In genomic region chr3:187610926-187611545, GRCh38 we compare ENCODE assay signal across 23 cellular contexts. TPM values are rescaled to one million over a fixed set of nuclear protein-coding genes. Genes with fewer than 3 reads are reported as not detected.
DNase-seq lines count a peak whose midpoint lies in the region; ATAC-seq, FAIRE-seq and TF ChIP-seq lines count a peak whose summit lies in the region.
"Had no signal": no experiment of that assay in that cellular context is flagged by ENCODE, and none has a peak within 500 bp of the region (broad histone marks: within the 10 kb centered on the region; RNA-seq: fewer than 3 reads in every experiment).

No MANE protein-coding gene starts in this region.

- TF ChIP-seq CTCF in astrocyte (IDR thresholded peaks at IDR 0.05; ENCODE audit: insufficient read depth, low read depth, low read length) (no peak), hepatocyte (IDR thresholded peaks at IDR 0.05; ENCODE audit: poor library complexity) (no peak), progenitor cell of endocrine pancreas (IDR thresholded peaks at IDR 0.05; ENCODE audit: unreplicated experiment) (no peak)

- no peak for ATAC-seq in GM18858 (IDR thresholded peaks at IDR 0.05; ENCODE audit: unreplicated experiment)
- ATAC-seq: psoas muscle; stimulated activated effector memory CD8-positive, alpha-beta T cell treated with anti-CD3 and anti-CD28 coated beads, Interleukin-12 subunit alpha, Interleukin-12 subunit beta, amount 100 ng/mL, for 72 hours had no signal

- in situ Hi-C loops in Caki2 (cut with HindIII; ENCODE audit: low pct_unique_long_range_greater_than_20kb, low sequenced_read_pairs) = no loop called here

- peak; percentile 37 for DNase-seq in Caki2 (ENCODE audit: low read depth)
- DNase-seq in astrocyte (ENCODE audit: low read depth) = peak; percentile 37
- DNase-seq in hepatocyte (ENCODE audit: low spot score) = no peak
- no peak for DNase-seq in progenitor cell of endocrine pancreas (ENCODE audit: low spot score, unreplicated experiment)
- no peak for DNase-seq in stimulated activated CD8-positive, alpha-beta memory T cell treated with anti-CD3 and anti-CD28 coated beads, Interleukin-4, amount 100 ng/mL, for 48 hours
- DNase-seq in activated naive CD4-positive, alpha-beta T cell treated with anti-CD3 and anti-CD28 coated beads for 36 hours = no peak
- DNase-seq: activated CD4-positive, alpha-beta T cell treated with anti-CD3 and anti-CD28 coated beads, Interleukin-2, amount 50 U/mL, for 1 hour; activated gamma-delta T cell treated with Interleukin-2 at 50 U/mL for 16 hours; amygdala; COR-L47; cortex of kidney; NCI-H1048; NCI-H2081 treated with DMSO at 0.1 percent for 48 hours; NCI-H524 treated with DMSO at 0.1 percent for 48 hours; psoas muscle; Right ventricle myocardium superior had no signal

- H3K27me3 ChIP-seq in astrocyte (ENCODE audit: insufficient read depth, low read length) = no peaks in the 10 kb centered on the region
- H3K27me3 ChIP-seq in hepatocyte = no peaks in the 10 kb centered on the region
- H3K27me3 ChIP-seq: tibial nerve had no signal

- H3K79me2 ChIP-seq in astrocyte (ENCODE audit: insufficient read depth, low read length) (no peaks in the 10 kb centered on the region), hepatocyte (no peaks in the 10 kb centered on the region)

- H4K20me1 ChIP-seq in astrocyte (ENCODE audit: insufficient read depth, low read length) (no peaks in the 10 kb centered on the region), hepatocyte (ENCODE audit: insufficient read depth, poor library complexity, severe bottlenecking) (no peaks in the 10 kb centered on the region)

- H3K36me3 ChIP-seq in astrocyte (ENCODE audit: insufficient read depth, low read length) (no peaks in the 10 kb centered on the region), hepatocyte (replicated peaks; ENCODE audit: insufficient read depth, low read depth) (no peaks in the 10 kb centered on the region)
- H3K36me3 ChIP-seq: tibial nerve had no signal

- H3K4me2 ChIP-seq in astrocyte (ENCODE audit: low read length) (no peak overlapping the region), hepatocyte (no peak overlapping the region)

- H3K9me3 Mint-ChIP-seq in astrocyte (ENCODE audit: unreplicated experiment) (peaks cover 3% of the 10 kb centered on the region), progenitor cell of endocrine pancreas (ENCODE audit: low read depth) (peaks cover 11% of the 10 kb centered on the region)
- no peaks in the 10 kb centered on the region for H3K9me3 Mint-ChIP-seq in activated naive CD4-positive, alpha-beta T cell treated with anti-CD3 and anti-CD28 coated beads for 36 hours
- H3K9me3 Mint-ChIP-seq: neural crest cell; stimulated activated effector memory CD8-positive, alpha-beta T cell treated with anti-CD3 and anti-CD28 coated beads, Interleukin-12 subunit alpha, Interleukin-12 subunit beta, amount 100 ng/mL, for 72 hours had no signal

- peak overlapping the region; percentile 0 for H3K27ac Mint-ChIP-seq in astrocyte (ENCODE audit: unreplicated experiment)
- no peak overlapping the region for H3K27ac Mint-ChIP-seq in progenitor cell of endocrine pancreas
- no peak overlapping the region for H3K27ac Mint-ChIP-seq in activated naive CD4-positive, alpha-beta T cell treated with anti-CD3 and anti-CD28 coated beads for 36 hours
- H3K27ac Mint-ChIP-seq: memory B cell; stimulated activated effector memory CD8-positive, alpha-beta T cell treated with anti-CD3 and anti-CD28 coated beads, Interleukin-12 subunit alpha, Interleukin-12 subunit beta, amount 100 ng/mL, for 72 hours had no signal

- no peak overlapping the region for H2AFZ ChIP-seq in astrocyte (ENCODE audit: low read depth, low read length)
- H2AFZ ChIP-seq in hepatocyte = no peak overlapping the region

- H3K4me3 Mint-ChIP-seq in astrocyte (ENCODE audit: unreplicated experiment) (no peak overlapping the region), progenitor cell of endocrine pancreas (ENCODE audit: low read depth) (no peak overlapping the region)
- H3K4me3 Mint-ChIP-seq in activated naive CD4-positive, alpha-beta T cell treated with anti-CD3 and anti-CD28 coated beads for 36 hours = no peak overlapping the region
- H3K4me3 Mint-ChIP-seq: memory B cell; neural crest cell; stimulated activated effector memory CD8-positive, alpha-beta T cell treated with anti-CD3 and anti-CD28 coated beads, Interleukin-12 subunit alpha, Interleukin-12 subunit beta, amount 100 ng/mL, for 72 hours had no signal

- WGBS in hepatocyte (ENCODE audit: low lambda C conversion rate, missing lambda C conversion rate) = 40% methylated on average over 1 of the region's 1 CpG

- no peaks in the 10 kb centered on the region for H3K27me3 Mint-ChIP-seq in astrocyte (ENCODE audit: low read depth, unreplicated experiment)
- H3K27me3 Mint-ChIP-seq in progenitor cell of endocrine pancreas = peaks cover 7% of the 10 kb centered on the region
- H3K27me3 Mint-ChIP-seq in activated naive CD4-positive, alpha-beta T cell treated with anti-CD3 and anti-CD28 coated beads for 36 hours (ENCODE audit: low read depth) = peaks cover 28% of the 10 kb centered on the region

- H3K4me3 ChIP-seq in astrocyte (ENCODE audit: insufficient read depth, low read depth, low read length) = no peak overlapping the region
- H3K4me3 ChIP-seq in hepatocyte = no peak overlapping the region
- no peak overlapping the region for H3K4me3 ChIP-seq in skin epidermis
- H3K4me3 ChIP-seq: psoas muscle, tibial nerve had no signal

- no peak for FAIRE-seq in astrocyte (lab: Jason Lieb, UNC)

- H3K27ac ChIP-seq in astrocyte (ENCODE audit: low read depth, low read length) = no peak overlapping the region
- peak overlapping the region; percentile 70 for H3K27ac ChIP-seq in hepatocyte
- peak overlapping the region in 13 of 21 experiments; percentile 20 to 87 (median 64) for H3K27ac ChIP-seq in skin epidermis
- H3K27ac ChIP-seq: psoas muscle had no signal

- CTCF ChIA-PET in activated naive CD4-positive, alpha-beta T cell treated with anti-CD3 and anti-CD28 coated beads for 36 hours (lab: Charles Lee) = interaction anchor here (0.6 to 1.4 kb wide), 5 partner anchors 9 to 292 kb away, joined by 3 to 9 read pairs (median 4); no protein-coding TSS in a partner anchor

- no peak overlapping the region for H3K9ac ChIP-seq in astrocyte (ENCODE audit: low read length)

- intact Hi-C loops in activated naive CD4-positive, alpha-beta T cell treated with anti-CD3 and anti-CD28 coated beads for 36 hours (cut with micrococcal nuclease) = no loop called here

- H3K4me1 ChIP-seq in astrocyte (ENCODE audit: insufficient read depth, low read length) = no peaks in the 10 kb centered on the region
- peaks cover 8% of the 10 kb centered on the region for H3K4me1 ChIP-seq in hepatocyte (ENCODE audit: insufficient read depth)

- H3K9me2 ChIP-seq in hepatocyte (replicated peaks; ENCODE audit: insufficient read depth) = no peaks in the 10 kb centered on the region

- H3K9me3 ChIP-seq in astrocyte (ENCODE audit: insufficient read depth, low read depth, low read length) (no peaks in the 10 kb centered on the region), hepatocyte (ENCODE audit: low read depth) (no peaks in the 10 kb centered on the region)
- H3K9me3 ChIP-seq: psoas muscle had no signal

- H3K4me1 Mint-ChIP-seq in astrocyte (ENCODE audit: low read depth, unreplicated experiment) = no peaks in the 10 kb centered on the region
- H3K4me1 Mint-ChIP-seq in progenitor cell of endocrine pancreas (ENCODE audit: low read depth) = no peaks in the 10 kb centered on the region
- H3K4me1 Mint-ChIP-seq in activated naive CD4-positive, alpha-beta T cell treated with anti-CD3 and anti-CD28 coated beads for 36 hours (ENCODE audit: low read depth) = no peaks in the 10 kb centered on the region
- H3K4me1 Mint-ChIP-seq: memory B cell; stimulated activated effector memory CD8-positive, alpha-beta T cell treated with anti-CD3 and anti-CD28 coated beads, Interleukin-12 subunit alpha, Interleukin-12 subunit beta, amount 100 ng/mL, for 72 hours had no signal

- no peaks in the 10 kb centered on the region for H3K36me3 Mint-ChIP-seq in astrocyte (ENCODE audit: low read depth, unreplicated experiment)
- no peaks in the 10 kb centered on the region for H3K36me3 Mint-ChIP-seq in progenitor cell of endocrine pancreas (ENCODE audit: insufficient read depth)
- no peaks in the 10 kb centered on the region for H3K36me3 Mint-ChIP-seq in activated naive CD4-positive, alpha-beta T cell treated with anti-CD3 and anti-CD28 coated beads for 36 hours (ENCODE audit: low read depth)
- H3K36me3 Mint-ChIP-seq: memory B cell; stimulated activated effector memory CD8-positive, alpha-beta T cell treated with anti-CD3 and anti-CD28 coated beads, Interleukin-12 subunit alpha, Interleukin-12 subunit beta, amount 100 ng/mL, for 72 hours had no signal

RNA-seq across cellular contexts. Expression of gene SST, which starts 59.2 kb away (rescaled TPM):
- 219 and 309 TPM in 2 replicates for total RNA-seq in Caki2 (2014; rRNA removed; shearing (Covaris generic); ENCODE audit: low replicate concordance)
- 0.77 TPM in 1 of 2 replicates, not detected in the other for total RNA-seq in astrocyte
- 52.4 and 53.5 TPM in 2 replicates for total RNA-seq in hepatocyte
- 112 and 537 TPM in 2 replicates for polyA plus RNA-seq in hepatocyte
- total RNA-seq in progenitor cell of endocrine pancreas = 52.5 and 84.3 TPM in 2 replicates
- not detected for total RNA-seq in activated naive CD4-positive, alpha-beta T cell treated with anti-CD3 and anti-CD28 coated beads for 36 hours
- total RNA-seq: psoas muscle, Right ventricle myocardium superior, tibial nerve had no signal
- polyA plus RNA-seq: AG04450 had no signal

Comparison
In these comparisons a context has a peak if more than half of its experiments do, and no peak if none do; other contexts are left out.
1. DNase-seq: peak in Caki2 (single experiment) and astrocyte (single experiment); none in hepatocyte (single experiment), progenitor cell of endocrine pancreas (single experiment), stimulated activated CD8-positive, alpha-beta memory T cell treated with anti-CD3 and anti-CD28 coated beads, Interleukin-4, amount 100 ng/mL, for 48 hours (single experiment) and activated naive CD4-positive, alpha-beta T cell treated with anti-CD3 and anti-CD28 coated beads for 36 hours (single experiment).
2. RNA of gene SST, which starts 59.2 kb away (total RNA-seq): 219 to 309 TPM in Caki2, 52.5 to 84.3 TPM in progenitor cell of endocrine pancreas and 52.4 to 53.5 TPM in hepatocyte; 0.77 TPM in astrocyte and not detected in activated naive CD4-positive, alpha-beta T cell treated with anti-CD3 and anti-CD28 coated beads for 36 hours; every median in the first group is over 10 times any median in the second.